In the genomic region with DNA sequence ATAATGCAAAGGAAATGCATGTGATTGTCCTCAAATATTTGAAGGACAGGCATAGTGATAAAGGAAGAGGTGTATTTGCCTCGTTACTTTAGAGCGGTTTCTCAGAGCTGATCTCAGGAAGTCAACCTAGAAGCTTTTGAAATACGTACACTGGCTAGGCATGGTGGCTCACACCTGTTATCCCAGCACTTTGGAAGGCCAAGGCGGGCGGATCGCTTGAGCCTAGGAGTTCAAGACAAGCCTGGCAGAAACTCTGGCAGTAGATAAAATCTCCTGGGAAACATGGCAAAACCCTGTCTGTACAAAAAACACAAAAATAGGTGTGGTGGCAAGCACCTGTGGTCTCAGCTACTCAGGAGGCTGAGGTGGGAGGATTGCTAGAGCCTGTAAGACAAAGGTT, we compare ENCODE assay signal across 21 cellular contexts.
"Had no signal": no experiment of that assay in that cellular context is flagged by ENCODE, and none has a peak within 500 bp of the region (broad histone marks: within the 10 kb centered on the region; RNA-seq: fewer than 3 reads in every experiment).

No MANE protein-coding gene starts in this region.

- DNase-seq: IMR-90, Kasumi-1, MM.1S, NCI-H1092 treated with DMSO at 0.1 percent for 48 hours, NCI-H1436, NCI-H187, NCI-H2029, NCI-H2081 treated with DMSO at 0.1 percent for 48 hours, NCI-H2171, NCI-H226, NCI-H446, NCI-H510A, NCI-H524 treated with DMSO at 0.1 percent for 48 hours, NCI-H69, NCI-H774, RPMI8226, SHP77 treated with DMSO at 0.1 percent for 48 hours, SJCRH30 had no signal

- ATAC-seq: HepG2, K562, SK-N-SH treated with all-trans-retinoic acid at 6 μM for 48 hours had no signal
